Comparison of ENCODE assay signal across 9 cellular contexts in genomic region chr1:15100369-15101111, GRCh38. TPM values are rescaled to one million over a fixed set of nuclear protein-coding genes. Genes with fewer than 3 reads are reported as not detected.
A peak's percentile ranks its signal among the peaks of the same experiment; 100 is the strongest.
DNase-seq lines count a peak whose midpoint lies in the region; ATAC-seq and TF ChIP-seq lines count a peak whose summit lies in the region.
"Had no signal": no experiment of that assay in that cellular context is flagged by ENCODE, and none has a peak within 500 bp of the region (broad histone marks: within the 10 kb centered on the region; RNA-seq: fewer than 3 reads in every experiment).

No MANE protein-coding gene starts in this region.

- H3K79me2 ChIP-seq in PC-3 (ENCODE audit: low read length), result no peaks in the 10 kb centered on the region

- intact Hi-C loops in PC-3 (cut with micrococcal nuclease), result loop anchor here (10.0 kb wide), 1 partner anchor 1136 kb away; no protein-coding TSS in a partner anchor
- intact Hi-C loops in activated naive CD4-positive, alpha-beta T cell treated with anti-CD3 and anti-CD28 coated beads for 36 hours (cut with micrococcal nuclease), result loop anchor here (2.0 to 5.0 kb wide), 2 partner anchors 62 to 323 kb away; no protein-coding TSS in a partner anchor

- H3K4me3 ChIP-seq in PC-3 (ENCODE audit: low read length) (no peak overlapping the region), cardiac muscle cell (no peak overlapping the region), retinal pigment epithelial cell (ENCODE audit: low read length) (no peak overlapping the region)
- H3K4me3 ChIP-seq: SK-N-MC had no signal

- H3K27me3 Mint-ChIP-seq in activated naive CD4-positive, alpha-beta T cell treated with anti-CD3 and anti-CD28 coated beads for 36 hours (ENCODE audit: low read depth), result peaks cover 25% of the 10 kb centered on the region

- H3K27ac Mint-ChIP-seq in activated naive CD4-positive, alpha-beta T cell treated with anti-CD3 and anti-CD28 coated beads for 36 hours, result no peak overlapping the region

- no peaks in the 10 kb centered on the region for H3K27me3 ChIP-seq in PC-3 (ENCODE audit: low read length)
- peaks cover 8% of the 10 kb centered on the region for H3K27me3 ChIP-seq in cardiac muscle cell

- H3K36me3 Mint-ChIP-seq in activated naive CD4-positive, alpha-beta T cell treated with anti-CD3 and anti-CD28 coated beads for 36 hours (ENCODE audit: low read depth), result no peaks in the 10 kb centered on the region

- in situ Hi-C loops in Caki2 (cut with HindIII; ENCODE audit: low pct_unique_long_range_greater_than_20kb, low sequenced_read_pairs), result no loop called here

- H3K4me1 Mint-ChIP-seq in activated naive CD4-positive, alpha-beta T cell treated with anti-CD3 and anti-CD28 coated beads for 36 hours (ENCODE audit: low read depth), result peaks cover 4% of the 10 kb centered on the region

- ATAC-seq in HG02981 (IDR thresholded peaks at IDR 0.05; ENCODE audit: unreplicated experiment), result peak; percentile 65
- peak; percentile 80 for ATAC-seq in PC-3
- ATAC-seq in GM18520 (IDR thresholded peaks at IDR 0.05; ENCODE audit: unreplicated experiment), result no peak
- no peak for ATAC-seq in GM19023 (IDR thresholded peaks at IDR 0.05; ENCODE audit: unreplicated experiment)

- POLR2A ChIA-PET in PC-3 (lab: Charles Lee; ENCODE audit: unreplicated experiment), result no interaction called here

- no peak overlapping the region for H3K27ac ChIP-seq in PC-3 (ENCODE audit: low read length)
- H3K27ac ChIP-seq in cardiac muscle cell, result no peak overlapping the region
- H3K27ac ChIP-seq: SK-N-MC had no signal

- H4K20me1 ChIP-seq in PC-3 (ENCODE audit: low read length), result no peaks in the 10 kb centered on the region

- H3K4me1 ChIP-seq in PC-3 (ENCODE audit: insufficient read depth, low read length) (no peaks in the 10 kb centered on the region), cardiac muscle cell (ENCODE audit: low read depth) (peaks cover 15% of the 10 kb centered on the region)

- H2AFZ ChIP-seq in PC-3 (ENCODE audit: low read length), result no peak overlapping the region

- H3K9me3 Mint-ChIP-seq in activated naive CD4-positive, alpha-beta T cell treated with anti-CD3 and anti-CD28 coated beads for 36 hours, result no peaks in the 10 kb centered on the region

- H3K9me2 ChIP-seq in PC-3 (replicated peaks; ENCODE audit: low read length), result no peaks in the 10 kb centered on the region

- no peak overlapping the region for H3K4me2 ChIP-seq in PC-3 (ENCODE audit: low read length)

- H3K9ac ChIP-seq in PC-3 (ENCODE audit: low read length), result no peak overlapping the region

- no peaks in the 10 kb centered on the region for H3F3A ChIP-seq in PC-3 (ENCODE audit: low read length, unreplicated experiment)

- H3K9me3 ChIP-seq in PC-3 (ENCODE audit: low read length) (peaks cover 4% of the 10 kb centered on the region; the same call in 1 of the 2 replicates), cardiac muscle cell (ENCODE audit: low read depth) (no peaks in the 10 kb centered on the region)

- TF ChIP-seq CTCF in PC-3 (conservative IDR thresholded peaks at IDR 0.05; ENCODE audit: low read depth, low read length) (peak; percentile 92), cardiac muscle cell (IDR thresholded peaks at IDR 0.05; ENCODE audit: low read depth, low read length) (peak; percentile 92), retinal pigment epithelial cell (conservative IDR thresholded peaks at IDR 0.05; ENCODE audit: low read depth, low read length) (peak; percentile 97)

- H3K36me3 ChIP-seq in PC-3 (ENCODE audit: low read depth, low read length), result no peaks in the 10 kb centered on the region
- no peaks in the 10 kb centered on the region for H3K36me3 ChIP-seq in cardiac muscle cell

- CTCF ChIA-PET in PC-3 (lab: Charles Lee), result no interaction called here
- CTCF ChIA-PET in activated naive CD4-positive, alpha-beta T cell treated with anti-CD3 and anti-CD28 coated beads for 36 hours (lab: Charles Lee), result interaction anchor here (0.7 to 1.0 kb wide), 2 partner anchors 11 to 24 kb away, joined by 3 to 4 read pairs; no protein-coding TSS in a partner anchor

- peak; percentile 39 for DNase-seq in Caki2 (ENCODE audit: low read depth)
- peak; percentile 71 for DNase-seq in PC-3
- peak; percentile 71 for DNase-seq in activated naive CD4-positive, alpha-beta T cell treated with anti-CD3 and anti-CD28 coated beads for 36 hours
- DNase-seq in cardiac muscle cell (ENCODE audit: low read depth in 1 of 2, low spot score in 1 of 2), result peak; percentile 47 to 72
- DNase-seq in retinal pigment epithelial cell (ENCODE audit: low read depth), result no peak

- BruUV-seq in PC-3 (replicated peaks; lab: Mats Ljungman, UMichigan), result no TSS peak

- H3K4me3 Mint-ChIP-seq in activated naive CD4-positive, alpha-beta T cell treated with anti-CD3 and anti-CD28 coated beads for 36 hours, result no peak overlapping the region

RNA-seq across cellular contexts. Expression of gene TMEM51, which starts 53.0 kb away (rescaled TPM):
- 16.6 and 21.1 TPM in 2 replicates for total RNA-seq in Caki2 (2014; rRNA removed; shearing (Covaris generic); ENCODE audit: low replicate concordance)
- 12.6 and 20.8 TPM in 2 replicates for total RNA-seq in PC-3 (2014; rRNA removed)
- total RNA-seq in activated naive CD4-positive, alpha-beta T cell treated with anti-CD3 and anti-CD28 coated beads for 36 hours, result under 1 TPM; 0.14 to 0.15 TPM
- total RNA-seq in cardiac muscle cell, result 32.7 and 40.9 TPM in 2 replicates
- polyA plus RNA-seq in cardiac muscle cell, result 21.3 and 23.8 TPM in 2 replicates

Comparison
In these comparisons a context has a peak if more than half of its experiments do, and no peak if none do; other contexts are left out.
1. ATAC-seq: peak in HG02981 (single experiment) and PC-3 (single experiment); none in GM18520 (single experiment) and GM19023 (single experiment).
2. RNA of gene TMEM51, which starts 53.0 kb away (total RNA-seq): 32.7 to 40.9 TPM in cardiac muscle cell, 12.6 to 20.8 TPM in PC-3 and 16.6 to 21.1 TPM in Caki2; 0.14 to 0.15 TPM in activated naive CD4-positive, alpha-beta T cell treated with anti-CD3 and anti-CD28 coated beads for 36 hours; every median in the first group is over 10 times any median in the second.
3. Peak in every context shown above with its lines, with median percentiles within 50 percentile points of each other: CTCF ChIP-seq.